Comparison of ENCODE assay signal across 26 cellular contexts in genomic region chr3:148074057-148074456, GRCh38.
"Had no signal": no experiment of that assay in that cellular context is flagged by ENCODE, and none has a peak within 500 bp of the region (broad histone marks: within the 10 kb centered on the region; RNA-seq: fewer than 3 reads in every experiment).

No MANE protein-coding gene starts in this region.

- H3K4me1 ChIP-seq: Peyer's patch had no signal

- ATAC-seq: activated CD8-positive, alpha-beta T cell treated with anti-CD3 and anti-CD28 coated beads for 36 hours; activated T-cell treated with anti-CD3 and anti-CD28 coated beads, Interleukin-2, amount 50 U/mL, for 72 hours; activated T-helper 17 cell treated with anti-CD3 and anti-CD28 coated beads, Interleukin-2, amount 50 U/mL, for 72 hours; PC-3; Right ventricle myocardium inferior had no signal

- H3K36me3 ChIP-seq: cardiac muscle cell, MG63, Peyer's patch had no signal

- H3K27ac ChIP-seq: cardiac muscle cell, Peyer's patch, RWPE1 had no signal

- H3K27me3 ChIP-seq: cardiac muscle cell, MG63, Peyer's patch had no signal

- H3K9me3 ChIP-seq: MG63, Peyer's patch had no signal

- DNase-seq: activated CD4-positive, alpha-beta T cell treated with anti-CD3 and anti-CD28 coated beads, Interleukin-2, amount 10 ng/mL, durations not matched to agents 24 days and 14 days; activated CD4-positive, alpha-beta T cell treated with anti-CD3 and anti-CD28 coated beads, Interleukin-2, amount 50 U/mL, for 4 hours; activated CD8-positive, alpha-beta T cell treated with anti-CD3 and anti-CD28 coated beads for 36 hours; activated effector memory CD4-positive, alpha-beta T cell treated with anti-CD3 and anti-CD28 coated beads, Interleukin-2, amount 50 U/mL, for 16 hours; activated naive CD4-positive, alpha-beta T cell; activated naive CD4-positive, alpha-beta T cell treated with anti-CD3 and anti-CD28 coated beads, Interleukin-2, amount 50 U/mL, for 16 hours; activated naive CD8-positive, alpha-beta T cell treated with anti-CD3 and anti-CD28 coated beads for 36 hours; activated T-cell treated with anti-CD3 and anti-CD28 coated beads, Interleukin-2, amount 50 U/mL, for 1 hour; activated T-cell treated with anti-CD3 and anti-CD28 coated beads, Interleukin-2, amount 50 U/mL, for 72 hours; amniotic stem cell; aorta; Kasumi-1; KG1; MG63; NCI-H1048; NCI-H1436; NCI-H1694; NCI-H1930; NCI-H524 treated with DMSO at 0.1 percent for 48 hours; PC-3; Peyer's patch; T1000 had no signal

- H3K4me3 ChIP-seq: cardiac muscle cell, MG63, Peyer's patch had no signal
